In genomic region chr1:212528501-212528900, GRCh38 we compare ENCODE assay signal across 24 cellular contexts.
"Had no signal": no experiment of that assay in that cellular context is flagged by ENCODE, and none has a peak within 500 bp of the region (broad histone marks: within the 10 kb centered on the region; RNA-seq: fewer than 3 reads in every experiment).

No MANE protein-coding gene starts in this region.

- H3K36me3 ChIP-seq: ascending aorta had no signal

- H3K9me3 ChIP-seq: ascending aorta, body of pancreas had no signal

- H3K27me3 ChIP-seq: ascending aorta, body of pancreas had no signal

- H3K4me1 Mint-ChIP-seq: activated naive CD8-positive, alpha-beta T cell treated with anti-CD3 and anti-CD28 coated beads, Interleukin-2, amount 50 U/mL, for 24 hours; central memory CD8-positive, alpha-beta T cell; WTC11 had no signal

- DNase-seq: activated CD4-positive, alpha-beta T cell treated with anti-CD3 and anti-CD28 coated beads for 48 hours; activated CD4-positive, alpha-beta T cell treated with anti-CD3 and anti-CD28 coated beads, Interleukin-2, amount 50 U/mL, for 4 hours; activated CD4-positive, CD25-positive, alpha-beta regulatory T cell treated with anti-CD3 and anti-CD28 coated beads, Interleukin-2, amount 50 U/mL, for 72 hours; activated CD8-positive, alpha-beta memory T cell treated with anti-CD3 and anti-CD28 coated beads, Interleukin-2, amount 50 U/mL, for 48 hours; activated CD8-positive, alpha-beta T cell treated with anti-CD3 and anti-CD28 coated beads, Interleukin-2, amount 10 ng/mL, durations not matched to agents 7 days and 5 days; activated naive CD4-positive, alpha-beta T cell treated with anti-CD3 and anti-CD28 coated beads, Interleukin-2, amount 50 U/mL, for 16 hours; activated naive CD8-positive, alpha-beta T cell treated with anti-CD3 and anti-CD28 coated beads, Interleukin-2, amount 50 U/mL, for 24 hours; activated T-cell treated with anti-CD3 and anti-CD28 coated beads, Interleukin-2, amount 50 U/mL, for 1 hour; amniotic stem cell; body of pancreas; KG1; NCI-H1092; NCI-H1930; NCI-H2107; NCI-H526; NCI-H774; NK-92 treated with Interleukin-12 subunit alpha and Interleukin-12 subunit beta, amount 100 ng/mL, for 24 hours; SHP77 had no signal

- H3K4me3 ChIP-seq: ascending aorta, body of pancreas had no signal

- FAIRE-seq: bronchial epithelial cell, RCC 7860 had no signal

- H3K4me3 Mint-ChIP-seq: activated CD8-positive, alpha-beta T cell treated with anti-CD3 and anti-CD28 coated beads, Interleukin-2, amount 10 ng/mL, durations not matched to agents 7 days and 5 days; activated naive CD8-positive, alpha-beta T cell treated with anti-CD3 and anti-CD28 coated beads, Interleukin-2, amount 50 U/mL, for 24 hours; central memory CD8-positive, alpha-beta T cell; T-helper 1 cell treated with Interleukin-12 subunit alpha and Interleukin-12 subunit beta and Interleukin-4 antibody, amounts not matched to agents 30 μg/mL and 1 μg/mL, for 36 hours; WTC11 had no signal

- H3K27ac Mint-ChIP-seq: activated CD8-positive, alpha-beta T cell treated with anti-CD3 and anti-CD28 coated beads, Interleukin-2, amount 10 ng/mL, durations not matched to agents 7 days and 5 days; activated naive CD8-positive, alpha-beta T cell treated with anti-CD3 and anti-CD28 coated beads, Interleukin-2, amount 50 U/mL, for 24 hours; T-helper 1 cell treated with Interleukin-12 subunit alpha and Interleukin-12 subunit beta and Interleukin-4 antibody, amounts not matched to agents 30 μg/mL and 1 μg/mL, for 36 hours; WTC11 had no signal

- H3K36me3 Mint-ChIP-seq: WTC11 had no signal

- H3K27ac ChIP-seq: ascending aorta, body of pancreas had no signal

- H3K9me3 Mint-ChIP-seq: activated naive CD8-positive, alpha-beta T cell treated with anti-CD3 and anti-CD28 coated beads, Interleukin-2, amount 50 U/mL, for 24 hours; central memory CD8-positive, alpha-beta T cell; T-helper 1 cell treated with Interleukin-12 subunit alpha and Interleukin-12 subunit beta and Interleukin-4 antibody, amounts not matched to agents 30 μg/mL and 1 μg/mL, for 36 hours; WTC11 had no signal
